ENCODE assay signal across 9 cellular contexts in the genomic region with DNA sequence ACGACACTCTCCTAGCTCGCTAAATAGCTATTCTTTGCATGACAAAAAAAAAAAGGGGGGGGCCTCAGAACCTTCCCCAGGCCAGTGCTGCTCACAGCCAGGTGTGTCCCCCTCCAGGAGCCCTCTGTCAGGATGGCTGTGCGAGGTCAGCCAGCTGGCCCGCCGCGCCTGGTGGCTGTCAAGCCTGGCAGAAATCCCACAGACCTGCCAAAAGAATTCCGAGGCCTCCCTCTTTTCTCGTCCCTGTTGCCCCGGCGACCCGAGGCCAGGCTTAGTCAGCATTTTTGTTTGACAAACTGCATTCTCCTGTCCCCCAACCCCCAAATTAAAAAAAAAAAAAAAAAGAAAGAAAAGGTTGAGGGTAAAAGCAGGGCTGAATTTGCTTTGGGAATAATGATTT.
DNase-seq lines count a peak whose midpoint lies in the region; ATAC-seq and TF ChIP-seq lines count a peak whose summit lies in the region.
"Had no signal": no experiment of that assay in that cellular context is flagged by ENCODE, and none has a peak within 500 bp of the region (broad histone marks: within the 10 kb centered on the region; RNA-seq: fewer than 3 reads in every experiment).

No MANE protein-coding gene starts in this region.

- no peaks in the 10 kb centered on the region for H3K36me3 Mint-ChIP-seq in activated CD8-positive, alpha-beta T cell treated with anti-CD3 and anti-CD28 coated beads, Interleukin-2, amount 10 ng/mL, durations not matched to agents 7 days and 5 days (ENCODE audit: low read depth)
- no peaks in the 10 kb centered on the region for H3K36me3 Mint-ChIP-seq in stimulated activated memory B cell treated with anti-CD40 and anti-IgM and Interleukin-4, amounts not matched to agents 10 μg/mL and 1 μg/mL and 100 μg/mL, for 72 hours

- H3K9me3 ChIP-seq in colonic mucosa (no peaks in the 10 kb centered on the region), liver (ENCODE audit: control insufficient read depth in 4 of 4, low read length in 3 of 4) (no peaks in the 10 kb centered on the region), suprapubic skin (no peaks in the 10 kb centered on the region)

- H3K27ac ChIP-seq in colonic mucosa = no peak overlapping the region
- peak overlapping the region in 1 of 2 donors; percentile 26 for H3K27ac ChIP-seq in liver (ENCODE audit: low read depth in 1 of 2, low read length in 2 of 2)
- peak overlapping the region; percentile 51 for H3K27ac ChIP-seq in suprapubic skin

- H3K27me3 ChIP-seq in colonic mucosa = no peaks in the 10 kb centered on the region
- no peaks in the 10 kb centered on the region for H3K27me3 ChIP-seq in liver (ENCODE audit: control insufficient read depth in 4 of 4, insufficient read depth in 4 of 4, low read length in 3 of 4)
- H3K27me3 ChIP-seq in suprapubic skin = no peaks in the 10 kb centered on the region

- no peak for TF ChIP-seq CTCF in colonic mucosa (IDR thresholded peaks at IDR 0.05)
- TF ChIP-seq CTCF in liver (IDR thresholded peaks at IDR 0.05; ENCODE audit: low read depth, low read length, missing input control) = no peak
- TF ChIP-seq CTCF in suprapubic skin (IDR thresholded peaks at IDR 0.05) = no peak

- intact Hi-C loops in colonic mucosa (cut with DNase I) = no loop called here

- H3K9me3 Mint-ChIP-seq in activated CD8-positive, alpha-beta T cell treated with anti-CD3 and anti-CD28 coated beads, Interleukin-2, amount 10 ng/mL, durations not matched to agents 7 days and 5 days (ENCODE audit: insufficient read depth) = no peaks in the 10 kb centered on the region
- no peaks in the 10 kb centered on the region for H3K9me3 Mint-ChIP-seq in stimulated activated memory B cell treated with anti-CD40 and anti-IgM and Interleukin-4, amounts not matched to agents 10 μg/mL and 1 μg/mL and 100 μg/mL, for 72 hours

- POLR2A ChIA-PET in activated CD8-positive, alpha-beta T cell treated with anti-CD3 and anti-CD28 coated beads, Interleukin-2, amount 10 ng/mL, durations not matched to agents 7 days and 5 days (lab: Charles Lee) = no interaction called here

- no peak for TF ChIP-seq RAD21 in liver (IDR thresholded peaks at IDR 0.05)

- H3K27me3 Mint-ChIP-seq in activated CD8-positive, alpha-beta T cell treated with anti-CD3 and anti-CD28 coated beads, Interleukin-2, amount 10 ng/mL, durations not matched to agents 7 days and 5 days (ENCODE audit: low read depth) = peaks cover 9% of the 10 kb centered on the region
- H3K27me3 Mint-ChIP-seq in stimulated activated memory B cell treated with anti-CD40 and anti-IgM and Interleukin-4, amounts not matched to agents 10 μg/mL and 1 μg/mL and 100 μg/mL, for 72 hours = peaks cover 12% of the 10 kb centered on the region

- TF ChIP-seq POLR2A in suprapubic skin (IDR thresholded peaks at IDR 0.05) = no peak

- CTCF ChIA-PET in activated CD8-positive, alpha-beta T cell treated with anti-CD3 and anti-CD28 coated beads, Interleukin-2, amount 10 ng/mL, durations not matched to agents 7 days and 5 days (lab: Charles Lee) = no interaction called here

- H3K9ac ChIP-seq in colonic mucosa (ENCODE audit: low read depth in 2 of 2, low read length in 2 of 2) (no peak overlapping the region), liver (ENCODE audit: low read depth in 1 of 2, low read length in 2 of 2) (no peak overlapping the region)

- no peak overlapping the region for H3K4me3 ChIP-seq in colonic mucosa
- no peak overlapping the region for H3K4me3 ChIP-seq in liver (ENCODE audit: low read depth in 1 of 3, low read length in 3 of 3)
- no peak overlapping the region for H3K4me3 ChIP-seq in suprapubic skin

- H3K4me1 ChIP-seq in colonic mucosa (no peaks in the 10 kb centered on the region), liver (ENCODE audit: control insufficient read depth in 4 of 4, insufficient read depth in 4 of 4, low read length in 3 of 4) (peaks cover 3 to 29% (median 13%) of the 10 kb centered on the region in 4 donors), suprapubic skin (peaks cover 47% of the 10 kb centered on the region)

- no peak overlapping the region for H3K4me3 Mint-ChIP-seq in activated CD8-positive, alpha-beta T cell treated with anti-CD3 and anti-CD28 coated beads, Interleukin-2, amount 10 ng/mL, durations not matched to agents 7 days and 5 days
- H3K4me3 Mint-ChIP-seq in stimulated activated memory B cell treated with anti-CD40 and anti-IgM and Interleukin-4, amounts not matched to agents 10 μg/mL and 1 μg/mL and 100 μg/mL, for 72 hours = no peak overlapping the region

- no peaks in the 10 kb centered on the region for H3K36me3 ChIP-seq in colonic mucosa
- peaks cover 0 to 2% (median 0%) of the 10 kb centered on the region in 4 donors for H3K36me3 ChIP-seq in liver (ENCODE audit: control insufficient read depth in 4 of 4, insufficient read depth in 3 of 4, low read depth in 1 of 4, low read length in 3 of 4)
- H3K36me3 ChIP-seq in suprapubic skin = peaks cover 4% of the 10 kb centered on the region

- TF ChIP-seq EP300 in suprapubic skin (IDR thresholded peaks at IDR 0.05) = no peak

- DNase-seq in NCI-H1092 treated with DMSO at 0.1 percent for 48 hours (lab: John Stamatoyannopoulos, UW) = peak; percentile 48
- DNase-seq in colonic mucosa = peak; percentile 24
- DNase-seq in suprapubic skin (ENCODE audit: low spot score in 2 of 2) = peak in 1 of 2 donors; percentile 71
- no peak for DNase-seq in activated CD8-positive, alpha-beta T cell treated with anti-CD3 and anti-CD28 coated beads, Interleukin-2, amount 10 ng/mL, durations not matched to agents 7 days and 5 days
- DNase-seq in activated CD4-positive, alpha-beta T cell treated with anti-CD3 and anti-CD28 coated beads, Interleukin-2, amount 50 U/mL, for 48 hours = no peak
- DNase-seq: NK-92 treated with Interleukin-12 subunit alpha and Interleukin-12 subunit beta, amount 100 ng/mL, for 24 hours had no signal

- peaks cover 7% of the 10 kb centered on the region for H3K4me1 Mint-ChIP-seq in activated CD8-positive, alpha-beta T cell treated with anti-CD3 and anti-CD28 coated beads, Interleukin-2, amount 10 ng/mL, durations not matched to agents 7 days and 5 days (ENCODE audit: low read depth)
- peaks cover 9% of the 10 kb centered on the region for H3K4me1 Mint-ChIP-seq in stimulated activated memory B cell treated with anti-CD40 and anti-IgM and Interleukin-4, amounts not matched to agents 10 μg/mL and 1 μg/mL and 100 μg/mL, for 72 hours

- WGBS in liver = 23% methylated on average over 11 of the region's 11 CpGs
- WGBS in suprapubic skin = 38% methylated on average over 11 of the region's 11 CpGs

- no peak overlapping the region for H3K27ac Mint-ChIP-seq in activated CD8-positive, alpha-beta T cell treated with anti-CD3 and anti-CD28 coated beads, Interleukin-2, amount 10 ng/mL, durations not matched to agents 7 days and 5 days
- no peak overlapping the region for H3K27ac Mint-ChIP-seq in stimulated activated memory B cell treated with anti-CD40 and anti-IgM and Interleukin-4, amounts not matched to agents 10 μg/mL and 1 μg/mL and 100 μg/mL, for 72 hours

- no peak for ATAC-seq in activated CD8-positive, alpha-beta T cell treated with anti-CD3 and anti-CD28 coated beads, Interleukin-2, amount 10 ng/mL, durations not matched to agents 7 days and 5 days
- ATAC-seq in HG02763 (IDR thresholded peaks at IDR 0.05; ENCODE audit: unreplicated experiment) = no peak
- ATAC-seq in stimulated activated memory B cell treated with anti-CD40 and anti-IgM and Interleukin-4, amounts not matched to agents 10 μg/mL and 1 μg/mL and 100 μg/mL, for 72 hours = no peak

TF ChIP-seq in liver, 16 proteins besides CTCF, POLR2A, EP300 and RAD21:
- peak in 1 of 2 donors; percentile 43 for TF ChIP-seq RXRA (IDR thresholded peaks at IDR 0.05)
- TF ChIP-seq, protein P1, sequence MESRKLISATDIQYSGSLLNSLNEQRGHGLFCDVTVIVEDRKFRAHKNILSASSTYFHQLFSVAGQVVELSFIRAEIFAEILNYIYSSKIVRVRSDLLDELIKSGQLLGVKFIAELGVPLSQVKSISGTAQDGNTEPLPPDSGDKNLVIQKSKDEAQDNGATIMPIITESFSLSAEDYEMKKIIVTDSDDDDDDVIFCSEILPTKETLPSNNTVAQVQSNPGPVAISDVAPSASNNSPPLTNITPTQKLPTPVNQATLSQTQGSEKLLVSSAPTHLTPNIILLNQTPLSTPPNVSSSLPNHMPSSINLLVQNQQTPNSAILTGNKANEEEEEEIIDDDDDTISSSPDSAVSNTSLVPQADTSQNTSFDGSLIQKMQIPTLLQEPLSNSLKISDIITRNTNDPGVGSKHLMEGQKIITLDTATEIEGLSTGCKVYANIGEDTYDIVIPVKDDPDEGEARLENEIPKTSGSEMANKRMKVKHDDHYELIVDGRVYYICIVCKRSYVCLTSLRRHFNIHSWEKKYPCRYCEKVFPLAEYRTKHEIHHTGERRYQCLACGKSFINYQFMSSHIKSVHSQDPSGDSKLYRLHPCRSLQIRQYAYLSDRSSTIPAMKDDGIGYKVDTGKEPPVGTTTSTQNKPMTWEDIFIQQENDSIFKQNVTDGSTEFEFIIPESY (IDR thresholded peaks at IDR 0.05) = no peak
- TF ChIP-seq HNF4A (conservative IDR thresholded peaks at IDR 0.05) = peak in 1 of 2 donors; percentile 33
- peak; percentile 37 for TF ChIP-seq YY1 (IDR thresholded peaks at IDR 0.05)

Comparison
In these comparisons a context has a peak if more than half of its experiments do, and no peak if none do; other contexts are left out.
1. DNase-seq: peak in NCI-H1092 treated with DMSO at 0.1 percent for 48 hours (single experiment) and colonic mucosa (single experiment); none in activated CD8-positive, alpha-beta T cell treated with anti-CD3 and anti-CD28 coated beads, Interleukin-2, amount 10 ng/mL, durations not matched to agents 7 days and 5 days (single experiment) and activated CD4-positive, alpha-beta T cell treated with anti-CD3 and anti-CD28 coated beads, Interleukin-2, amount 50 U/mL, for 48 hours (0 of 2).